Comparison of ENCODE assay signal across 19 cellular contexts in the genomic region with DNA sequence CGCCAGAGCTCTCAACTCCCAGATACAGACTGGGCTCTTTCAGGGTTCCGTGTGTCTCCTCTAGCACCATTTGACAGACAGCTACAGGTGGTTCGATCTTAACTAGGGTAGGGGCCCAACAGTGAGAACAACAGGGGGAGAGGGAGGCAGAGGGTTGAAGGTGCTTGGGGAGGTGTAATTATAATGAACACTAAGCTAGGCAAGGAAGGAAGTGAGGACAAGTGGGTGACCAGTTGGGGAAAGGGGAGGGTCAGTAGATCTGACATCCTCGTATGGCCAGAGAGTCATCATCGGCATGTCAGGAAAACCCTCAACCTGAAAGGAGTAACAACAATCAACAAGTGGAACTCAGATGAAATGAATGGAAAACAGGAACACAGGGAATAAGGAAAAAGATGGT. TPM values are rescaled to one million over a fixed set of nuclear protein-coding genes. Genes with fewer than 3 reads are reported as not detected.
"Had no signal": no experiment of that assay in that cellular context is flagged by ENCODE, and none has a peak within 500 bp of the region (broad histone marks: within the 10 kb centered on the region; RNA-seq: fewer than 3 reads in every experiment).

No MANE protein-coding gene starts in this region.

- FAIRE-seq: RCC 7860 had no signal

- DNase-seq: NCI-H1092, NCI-H1105 treated with DMSO at 0.1 percent for 48 hours, NCI-H1417 treated with DMSO at 0.1 percent for 48 hours, NCI-H1930, NCI-H2081, NCI-H2107, NCI-H226, NCI-H446, NCI-H510A, NCI-H524 treated with DMSO at 0.1 percent for 48 hours, NCI-H774, Right ventricle myocardium superior, SIG-M5, SW 1271, T-cell had no signal

- H3K4me2 ChIP-seq: SK-N-SH had no signal

- H3K27me3 ChIP-seq: MG63 had no signal

- H3K36me3 Mint-ChIP-seq: T-cell had no signal

- H3K36me3 ChIP-seq: MG63 had no signal

- H3K4me1 Mint-ChIP-seq: T-cell had no signal

- H3K9me3 Mint-ChIP-seq: T-cell had no signal

- H3K9me3 ChIP-seq: MG63, SK-N-SH had no signal

- H3K4me3 ChIP-seq: MG63 had no signal

- H3K9ac ChIP-seq: SK-N-SH had no signal

- ATAC-seq: T-cell had no signal

- H3K27ac Mint-ChIP-seq: T-cell had no signal

- H3K4me3 Mint-ChIP-seq: T-cell had no signal

RNA-seq across cellular contexts. Expression of gene GLIS1, which starts 22.8 kb away (rescaled TPM):
- total RNA-seq: HT-29, T-cell had no signal
